ENCODE assay signal across 8 cellular contexts in genomic region chr4:42302348-42302747, GRCh38.
DNase-seq lines count a peak whose midpoint lies in the region; ATAC-seq and TF ChIP-seq lines count a peak whose summit lies in the region.

No MANE protein-coding gene starts in this region.

- TF ChIP-seq CTCF in C4-2B (conservative IDR thresholded peaks at IDR 0.05) (peak; percentile 60), GM20000 (IDR thresholded peaks at IDR 0.05; ENCODE audit: extremely low read depth, missing control alignments) (peak; percentile 18)

- H3K4me3 ChIP-seq in NT2/D1 (ENCODE audit: insufficient read length, low read depth): no peak overlapping the region

- H3K27me3 ChIP-seq in NT2/D1 (ENCODE audit: insufficient read depth, insufficient read length): no peaks in the 10 kb centered on the region

- no peaks in the 10 kb centered on the region for H3K4me1 ChIP-seq in NT2/D1 (ENCODE audit: insufficient read depth, insufficient read length)

- DNase-seq in GM20000 (ENCODE audit: low spot score) (no peak), NT2/D1 (ENCODE audit: low read depth, low spot score) (peak; percentile 63), head of caudate nucleus (peak in 41 of 42 donors; percentile 12 to 86 (median 51)), NK-92 (lab: John Stamatoyannopoulos, UW; ENCODE audit: unreplicated experiment) (no peak), NCI-H526 treated with DMSO at 0.1 percent for 48 hours (lab: John Stamatoyannopoulos, UW) (no peak)

- ATAC-seq in HG03378 (IDR thresholded peaks at IDR 0.05; ENCODE audit: unreplicated experiment) (no peak), GM18867 (IDR thresholded peaks at IDR 0.05; ENCODE audit: unreplicated experiment) (no peak)

- H3K9ac ChIP-seq in NT2/D1 (ENCODE audit: insufficient read length, low read depth): no peak overlapping the region

- no peaks in the 10 kb centered on the region for H3K9me3 ChIP-seq in NT2/D1 (ENCODE audit: insufficient read depth, low read length)

- no peak overlapping the region for H3K27ac ChIP-seq in C4-2B

- intact Hi-C loops in head of caudate nucleus (cut with DNase I): no loop called here

- no peaks in the 10 kb centered on the region for H3K36me3 ChIP-seq in NT2/D1 (ENCODE audit: insufficient read depth, insufficient read length, low read length)

Comparison
In these comparisons a context has a peak if more than half of its experiments do, and no peak if none do; other contexts are left out.
1. DNase-seq: peak in NT2/D1 (single experiment) and head of caudate nucleus (41 of 42); none in GM20000 (single experiment), NK-92 (single experiment) and NCI-H526 treated with DMSO at 0.1 percent for 48 hours (single experiment).